In the genomic region with DNA sequence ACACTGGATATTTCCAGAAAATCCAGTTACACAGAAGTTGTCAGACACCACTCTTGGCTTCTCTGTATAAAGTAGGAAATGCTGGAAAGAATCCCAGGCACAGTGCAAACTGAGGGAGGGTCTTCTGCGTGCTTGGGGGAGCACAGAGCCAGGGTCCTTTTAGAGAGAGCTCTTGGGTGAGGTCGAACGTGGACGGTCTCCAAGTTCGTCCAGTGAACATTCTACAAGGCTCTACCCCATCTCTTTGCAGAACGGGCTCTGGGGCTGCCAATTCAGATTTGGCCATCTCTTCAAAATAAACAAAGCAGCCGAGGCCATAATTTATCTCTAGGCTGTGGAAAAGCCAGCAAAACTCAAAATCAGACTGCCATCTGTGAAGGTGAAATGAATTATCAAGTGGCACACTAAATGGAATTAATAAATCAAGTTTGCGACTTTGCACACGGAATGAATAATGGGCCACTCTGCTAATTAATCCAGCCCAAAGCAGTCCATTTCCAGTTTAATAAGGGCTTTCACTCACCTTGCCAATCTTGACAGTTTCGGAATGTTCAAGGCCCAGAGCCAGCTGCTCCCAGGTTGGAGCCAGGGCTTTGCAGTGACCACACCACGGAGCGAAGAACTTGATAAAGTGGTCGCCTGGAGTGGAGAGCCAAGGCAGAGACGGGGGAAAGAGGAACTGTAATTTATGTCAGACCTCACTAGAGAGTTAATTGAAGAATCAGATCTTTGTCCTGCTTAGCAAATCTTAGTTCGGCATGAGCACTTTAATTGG, we compare ENCODE assay signal across 1 cellular context.
TF ChIP-seq lines count a peak whose summit lies in the region.

No MANE protein-coding gene starts in this region.

TF ChIP-seq in endothelial cell of umbilical vein, 7 proteins besides CTCF, POLR2A, EP300 and RAD21 (continued from another document):
- no peak for TF ChIP-seq GATA2 (IDR thresholded peaks at IDR 0.05; ENCODE audit: insufficient read depth, insufficient read length, low read depth, low read length)
- TF ChIP-seq, protein P1, sequence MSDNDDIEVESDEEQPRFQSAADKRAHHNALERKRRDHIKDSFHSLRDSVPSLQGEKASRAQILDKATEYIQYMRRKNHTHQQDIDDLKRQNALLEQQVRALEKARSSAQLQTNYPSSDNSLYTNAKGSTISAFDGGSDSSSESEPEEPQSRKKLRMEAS (IDR thresholded peaks at IDR 0.05; ENCODE audit: insufficient read depth, insufficient read length): no peak
- TF ChIP-seq FOS (IDR thresholded peaks at IDR 0.05; ENCODE audit: borderline replicate concordance, insufficient read depth, low read length): no peak
